Comparison of ENCODE assay signal across 24 cellular contexts in the genomic region with DNA sequence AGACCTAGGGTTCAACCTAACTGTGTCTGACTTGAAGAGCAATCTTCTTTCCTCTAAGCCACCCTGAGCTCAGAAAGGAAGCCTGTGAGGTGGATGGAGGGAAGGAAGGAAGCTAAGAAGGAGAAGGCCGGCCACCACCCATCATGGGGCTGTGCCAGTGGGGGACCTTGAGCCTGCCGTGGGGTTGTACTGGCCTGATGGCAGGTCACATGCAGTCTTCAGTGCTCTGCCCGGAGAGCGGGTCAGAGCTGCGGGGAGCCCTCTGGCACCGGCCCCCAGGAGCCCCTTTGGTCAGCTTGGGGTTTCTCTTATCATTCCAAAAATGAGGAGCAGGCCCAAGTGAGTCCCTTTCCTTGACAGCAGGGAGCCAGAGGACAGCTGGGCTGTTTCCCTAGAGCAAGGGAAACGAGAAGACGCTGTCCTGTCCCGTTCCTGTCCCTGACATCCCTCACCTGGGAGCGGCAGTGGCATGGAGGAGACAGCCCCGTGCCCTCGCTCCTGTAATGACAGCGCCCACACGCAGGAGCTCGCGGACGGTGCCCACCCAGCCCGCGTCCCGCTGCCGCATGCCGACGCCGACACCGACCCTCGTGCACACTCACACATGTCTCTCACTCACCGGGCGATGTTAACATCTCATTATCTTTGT. TPM values are rescaled to one million over a fixed set of nuclear protein-coding genes. Genes with fewer than 3 reads are reported as not detected.
"Had no signal": no experiment of that assay in that cellular context is flagged by ENCODE, and none has a peak within 500 bp of the region (broad histone marks: within the 10 kb centered on the region; RNA-seq: fewer than 3 reads in every experiment).

No MANE protein-coding gene starts in this region.

- H3K4me3 ChIP-seq: coronary artery, mucosa of descending colon, ovary, right lobe of liver, thyroid gland, uterus had no signal

- H3K4me1 ChIP-seq: right lobe of liver, thyroid gland, uterus had no signal

- H3K27ac ChIP-seq: brain microvascular endothelial cell, coronary artery, ovary, right lobe of liver, thyroid gland, uterus had no signal

- H3K9me3 ChIP-seq: mucosa of descending colon, ovary, right lobe of liver, thyroid gland, uterus had no signal

- ATAC-seq: activated CD4-positive, alpha-beta T cell treated with anti-CD3 and anti-CD28 coated beads for 36 hours; activated T-helper 17 cell treated with anti-CD3 and anti-CD28 coated beads, Interleukin-2, amount 50 U/mL, for 72 hours; mucosa of descending colon; right lobe of liver; stimulated activated naive B cell treated with anti-CD40 and anti-IgM and Interleukin-4, amounts not matched to agents 10 μg/mL and 1 μg/mL and 100 μg/mL, for 72 hours had no signal

- H3K4me3 Mint-ChIP-seq: activated CD4-positive, alpha-beta T cell treated with anti-CD3 and anti-CD28 coated beads for 36 hours; activated naive CD4-positive, alpha-beta T cell treated with anti-CD3 and anti-CD28 coated beads for 36 hours; activated T-helper 17 cell treated with anti-CD3 and anti-CD28 coated beads, Interleukin-2, amount 50 U/mL, for 72 hours; central memory CD8-positive, alpha-beta T cell; memory B cell; naive B cell; stimulated activated naive B cell treated with anti-CD40 and anti-IgM and Interleukin-4, amounts not matched to agents 10 μg/mL and 1 μg/mL and 100 μg/mL, for 72 hours had no signal

- H3K27me3 Mint-ChIP-seq: activated CD4-positive, alpha-beta T cell treated with anti-CD3 and anti-CD28 coated beads for 36 hours; activated T-helper 17 cell treated with anti-CD3 and anti-CD28 coated beads, Interleukin-2, amount 50 U/mL, for 72 hours; central memory CD8-positive, alpha-beta T cell; memory B cell; stimulated activated naive B cell treated with anti-CD40 and anti-IgM and Interleukin-4, amounts not matched to agents 10 μg/mL and 1 μg/mL and 100 μg/mL, for 72 hours had no signal

- H3K36me3 ChIP-seq: ovary, uterus had no signal

- H3K36me3 Mint-ChIP-seq: naive B cell; stimulated activated naive B cell treated with anti-CD40 and anti-IgM and Interleukin-4, amounts not matched to agents 10 μg/mL and 1 μg/mL and 100 μg/mL, for 72 hours had no signal

- H3K27ac Mint-ChIP-seq: activated CD4-positive, alpha-beta T cell treated with anti-CD3 and anti-CD28 coated beads for 36 hours; activated naive CD4-positive, alpha-beta T cell treated with anti-CD3 and anti-CD28 coated beads for 36 hours; activated T-helper 17 cell treated with anti-CD3 and anti-CD28 coated beads, Interleukin-2, amount 50 U/mL, for 72 hours; memory B cell; stimulated activated naive B cell treated with anti-CD40 and anti-IgM and Interleukin-4, amounts not matched to agents 10 μg/mL and 1 μg/mL and 100 μg/mL, for 72 hours had no signal

- DNase-seq: activated CD4-positive, alpha-beta T cell treated with anti-CD3 and anti-CD28 coated beads for 36 hours; activated CD4-positive, alpha-beta T cell treated with anti-CD3 and anti-CD28 coated beads, Interleukin-2, amount 50 U/mL, for 48 hours; activated naive CD4-positive, alpha-beta T cell treated with anti-CD3 and anti-CD28 coated beads for 36 hours; activated T-cell treated with anti-CD3 and anti-CD28 coated beads for 4 hours; brain microvascular endothelial cell; erythroblast; foreskin melanocyte; mucosa of descending colon; naive B cell; stimulated activated naive B cell treated with anti-CD40 and anti-IgM and Interleukin-4, amounts not matched to agents 10 μg/mL and 1 μg/mL and 100 μg/mL, for 72 hours had no signal

- H3K9me3 Mint-ChIP-seq: activated naive CD4-positive, alpha-beta T cell treated with anti-CD3 and anti-CD28 coated beads for 36 hours; activated T-helper 17 cell treated with anti-CD3 and anti-CD28 coated beads, Interleukin-2, amount 50 U/mL, for 72 hours; central memory CD8-positive, alpha-beta T cell; memory B cell; stimulated activated naive B cell treated with anti-CD40 and anti-IgM and Interleukin-4, amounts not matched to agents 10 μg/mL and 1 μg/mL and 100 μg/mL, for 72 hours had no signal

- H3K4me1 Mint-ChIP-seq: activated CD4-positive, alpha-beta T cell treated with anti-CD3 and anti-CD28 coated beads for 36 hours; activated T-helper 17 cell treated with anti-CD3 and anti-CD28 coated beads, Interleukin-2, amount 50 U/mL, for 72 hours; central memory CD8-positive, alpha-beta T cell; memory B cell; naive B cell; stimulated activated naive B cell treated with anti-CD40 and anti-IgM and Interleukin-4, amounts not matched to agents 10 μg/mL and 1 μg/mL and 100 μg/mL, for 72 hours had no signal

RNA-seq across cellular contexts. Expression of gene GBX1, which starts 31.5 kb away (rescaled TPM):
- total RNA-seq: activated naive CD4-positive, alpha-beta T cell treated with anti-CD3 and anti-CD28 coated beads for 36 hours; aorta; kidney epithelial cell; liver; mucosa of descending colon; ovary; pulmonary artery endothelial cell; right lobe of liver; subcutaneous adipose tissue; T-helper 2 cell treated with Interferon-gamma antibody and Interleukin-4, amounts not matched to agents 100 ng/mL and 5 ng/mL, for 36 hours; thyroid gland had no signal

RNA-seq across cellular contexts. Expression of gene ASB10, which starts 51.1 kb away (rescaled TPM):
- total RNA-seq: activated CD4-positive, alpha-beta T cell treated with anti-CD3 and anti-CD28 coated beads for 36 hours; activated naive CD4-positive, alpha-beta T cell treated with anti-CD3 and anti-CD28 coated beads for 36 hours; activated T-helper 17 cell treated with anti-CD3 and anti-CD28 coated beads, Interleukin-2, amount 50 U/mL, for 72 hours; aorta; kidney epithelial cell; liver; mucosa of descending colon; ovary; pulmonary artery endothelial cell; right lobe of liver; subcutaneous adipose tissue; T-helper 2 cell treated with Interferon-gamma antibody and Interleukin-4, amounts not matched to agents 100 ng/mL and 5 ng/mL, for 36 hours; thyroid gland; uterus had no signal
